Comparison of ENCODE assay signal across 21 cellular contexts in genomic region chr14:59566281-59566680, GRCh38. TPM values are rescaled to one million over a fixed set of nuclear protein-coding genes. Genes with fewer than 3 reads are reported as not detected.
A peak's percentile ranks its signal among the peaks of the same experiment; 100 is the strongest.
DNase-seq lines count a peak whose midpoint lies in the region; ATAC-seq, FAIRE-seq and TF ChIP-seq lines count a peak whose summit lies in the region.
"Had no signal": no experiment of that assay in that cellular context is flagged by ENCODE, and none has a peak within 500 bp of the region (broad histone marks: within the 10 kb centered on the region; RNA-seq: fewer than 3 reads in every experiment).

No MANE protein-coding gene starts in this region.

- no peak overlapping the region for H2BK120ac ChIP-seq in H9 (ENCODE audit: low read depth, low read length, poor library complexity, severe bottlenecking)
- H2BK120ac ChIP-seq in H1 (replicated peaks; ENCODE audit: low read depth, low read length) = no peak overlapping the region

- H2BK20ac ChIP-seq in H9 (ENCODE audit: low read depth, low read length, poor library complexity, severe bottlenecking) (no peak overlapping the region), H1 (ENCODE audit: low read length) (no peak overlapping the region)

- no peak overlapping the region for H3K4me3 Mint-ChIP-seq in H9
- H3K4me3 Mint-ChIP-seq: CD8-positive, alpha-beta T cell; T-cell had no signal

- H3K9ac ChIP-seq in H9 (ENCODE audit: extremely low read depth, insufficient read length, low read length) (no peak overlapping the region), HUES6 (ENCODE audit: low read length) (peak overlapping the region; percentile 13), H1 (replicated peaks in 1 of 4; ENCODE audit: extremely low read depth in 1 of 4, low read depth in 3 of 4, low read length in 3 of 4) (no peak overlapping the region)
- H3K9ac ChIP-seq: BLaER1 treated with 17β-estradiol and CSF1 and Interleukin-3, amounts not matched to agents 10 nM and 100 nM; KMS-11 had no signal

- POLR2A ChIA-PET in H1 (lab: Charles Lee; ENCODE audit: partially characterized antibody) = interaction anchor here (1.1 kb wide), 1 partner anchor 8 kb away, joined by 3 read pairs; no protein-coding TSS in a partner anchor

- H3K4me3 ChIP-seq in HUES6 (ENCODE audit: low read depth, low read length) = no peak overlapping the region
- H3K4me3 ChIP-seq in H1 (ENCODE audit: extremely low read depth in 1 of 4, insufficient read depth in 2 of 4, low read depth in 3 of 4, low read length in 4 of 4) = no peak overlapping the region
- no peak overlapping the region for H3K4me3 ChIP-seq in small intestine (ENCODE audit: low read depth in 1 of 2, low read length in 2 of 2)
- H3K4me3 ChIP-seq: BLaER1 treated with 17β-estradiol and CSF1 and Interleukin-3, amounts not matched to agents 10 nM and 100 nM had no signal

- H3K9me3 Mint-ChIP-seq in H9 = peaks cover 0 to 2% of the 10 kb centered on the region in 2 experiments; a peak in 1 of 5 replicates
- H3K9me3 Mint-ChIP-seq: CD8-positive, alpha-beta T cell; T-cell had no signal

- TF ChIP-seq RAD21 in H1 (IDR thresholded peaks at IDR 0.05 in 1 of 2, conservative IDR thresholded peaks at IDR 0.05 in 1 of 2; ENCODE audit: low read depth in 2 of 2, low read length in 2 of 2) = no peak

- no peak for TF ChIP-seq EP300 in H1 (IDR thresholded peaks at IDR 0.05; ENCODE audit: borderline replicate concordance in 1 of 2, low read depth in 2 of 2, low read length in 2 of 2)

- H4K91ac ChIP-seq in H9 (ENCODE audit: insufficient read length, low read depth, low read length) = no peak overlapping the region
- no peak overlapping the region for H4K91ac ChIP-seq in H1 (replicated peaks; ENCODE audit: insufficient read length, low read length)

- H4K8ac ChIP-seq in H9 (replicated peaks; ENCODE audit: insufficient read length, low read depth, low read length) = no peak overlapping the region
- H4K8ac ChIP-seq in H1 (ENCODE audit: extremely low read depth, insufficient read depth, low read length) = no peak overlapping the region

- H3T11ph ChIP-seq in H9 (ENCODE audit: low read length) = no peak overlapping the region

- TF ChIP-seq CTCF in H9 (conservative IDR thresholded peaks at IDR 0.05) = no peak
- no peak for TF ChIP-seq CTCF in H1 (IDR thresholded peaks at IDR 0.05; ENCODE audit: control extremely low read depth in 1 of 3, insufficient read depth in 1 of 3, low read depth in 1 of 3, low read length in 3 of 3)

- no peak overlapping the region for H2BK5ac ChIP-seq in H9 (ENCODE audit: insufficient read length, low read length)
- H2BK5ac ChIP-seq in H1 (ENCODE audit: low read depth, low read length) = no peak overlapping the region

- no peaks in the 10 kb centered on the region for H3K23me2 ChIP-seq in H9 (ENCODE audit: insufficient read length, low read depth, low read length, poor library complexity, severe bottlenecking)
- H3K23me2 ChIP-seq in H1 (ENCODE audit: low read depth, low read length) = no peaks in the 10 kb centered on the region

- H3K4me2 ChIP-seq in H9 (ENCODE audit: insufficient read depth, insufficient read length, low read length) (no peak overlapping the region), H1 (ENCODE audit: insufficient read depth in 1 of 2, low read depth in 2 of 2, low read length in 2 of 2) (peak overlapping the region; percentile 9 to 46; a peak in 2 of 4 replicates)
- H3K4me2 ChIP-seq: BLaER1 treated with 17β-estradiol and CSF1 and Interleukin-3, amounts not matched to agents 10 nM and 100 nM; KMS-11 had no signal

- no peaks in the 10 kb centered on the region for H3K79me1 ChIP-seq in H9 (ENCODE audit: insufficient read depth, low read depth, low read length, poor library complexity, severe bottlenecking)
- no peaks in the 10 kb centered on the region for H3K79me1 ChIP-seq in H1 (ENCODE audit: low read depth, low read length)

- no peak overlapping the region for H3K27ac ChIP-seq in H9 (ENCODE audit: insufficient read length, low read depth, low read length)
- 0 out of 2 replicates have a peak overlapping the region, but pooled peaks have one; percentile 17 for H3K27ac ChIP-seq in HUES6 (ENCODE audit: low read depth, low read length)
- no peak overlapping the region for H3K27ac ChIP-seq in H1 (ENCODE audit: low read depth, low read length)
- no peak overlapping the region for H3K27ac ChIP-seq in small intestine (ENCODE audit: low read depth in 1 of 2, low read length in 1 of 2)
- H3K27ac ChIP-seq: BLaER1 treated with 17β-estradiol and CSF1 and Interleukin-3, amounts not matched to agents 10 nM and 100 nM; KMS-11 had no signal

- ATAC-seq in GM19395 (IDR thresholded peaks at IDR 0.05; ENCODE audit: unreplicated experiment) = no peak
- ATAC-seq: CD8-positive, alpha-beta T cell; SK-N-SH treated with all-trans-retinoic acid at 6 μM for 48 hours; T-cell had no signal

- H2AK5ac ChIP-seq in H9 (ENCODE audit: insufficient read length, low read length) = no peak overlapping the region
- no peak overlapping the region for H2AK5ac ChIP-seq in H1 (ENCODE audit: low read depth, low read length)

- H3K4ac ChIP-seq in H9 (ENCODE audit: low read depth, low read length) (no peak overlapping the region), H1 (replicated peaks; ENCODE audit: insufficient read length, low read depth, low read length) (no peak overlapping the region)

- no peak overlapping the region for H4K5ac ChIP-seq in H9 (ENCODE audit: insufficient read length, low read depth, low read length)
- H4K5ac ChIP-seq in H1 (ENCODE audit: insufficient read length, low read depth, low read length) = no peak overlapping the region

- H4K20me1 ChIP-seq in H9 (ENCODE audit: control insufficient read depth, insufficient read depth, insufficient read length) (no peaks in the 10 kb centered on the region), H1 (replicated peaks in 1 of 2; ENCODE audit: control insufficient read depth in 1 of 2, insufficient read depth in 2 of 2, low read length in 2 of 2) (no peaks in the 10 kb centered on the region)
- H4K20me1 ChIP-seq: BLaER1 treated with 17β-estradiol and CSF1 and Interleukin-3, amounts not matched to agents 10 nM and 100 nM had no signal

- peaks cover 32 to 34% of the 10 kb centered on the region in 2 experiments for H3K4me1 Mint-ChIP-seq in H9
- H3K4me1 Mint-ChIP-seq: T-cell had no signal

- no peak overlapping the region for H2BK15ac ChIP-seq in H9 (ENCODE audit: low read depth, low read length)
- H2BK15ac ChIP-seq in H1 (ENCODE audit: low read length) = no peak overlapping the region

- H3K27me3 ChIP-seq in H9 (ENCODE audit: insufficient read depth, low read length) (no peaks in the 10 kb centered on the region), HUES6 (ENCODE audit: control insufficient read depth, insufficient read depth, low read length) (no peaks in the 10 kb centered on the region), H1 (replicated peaks in 1 of 4; ENCODE audit: control insufficient read depth in 3 of 4, extremely low read depth in 1 of 4, insufficient read depth in 3 of 4, low read length in 3 of 4) (no peaks in the 10 kb centered on the region), small intestine (ENCODE audit: control insufficient read depth in 2 of 2, insufficient read depth in 2 of 2, low read length in 2 of 2) (no peaks in the 10 kb centered on the region)
- H3K27me3 ChIP-seq: BLaER1 treated with 17β-estradiol and CSF1 and Interleukin-3, amounts not matched to agents 10 nM and 100 nM had no signal

- H2AFZ ChIP-seq in H9 (ENCODE audit: low read length) = no peak overlapping the region
- H2AFZ ChIP-seq in H1 (ENCODE audit: low read length) = no peak overlapping the region

- no peaks in the 10 kb centered on the region for H3K36me3 ChIP-seq in HUES6 (ENCODE audit: control insufficient read depth, insufficient read depth, low read length)
- no peaks in the 10 kb centered on the region for H3K36me3 ChIP-seq in H1 (ENCODE audit: control insufficient read depth in 2 of 4, insufficient read depth in 4 of 4, low read length in 3 of 4)
- no peaks in the 10 kb centered on the region for H3K36me3 ChIP-seq in small intestine (ENCODE audit: control insufficient read depth in 2 of 2, insufficient read depth in 2 of 2, low read length in 2 of 2)
- H3K36me3 ChIP-seq: BLaER1 treated with 17β-estradiol and CSF1 and Interleukin-3, amounts not matched to agents 10 nM and 100 nM had no signal

- TF ChIP-seq POLR2A in H1 (IDR thresholded peaks at IDR 0.05; ENCODE audit: control extremely low read depth in 1 of 2, low read depth in 2 of 2, low read length in 2 of 2) = no peak

- no CpG with 5 or more reads among the region's 1 CpG for WGBS in H9 (ENCODE audit: extremely low coverage, insufficient read length, low lambda C conversion rate)
- WGBS in H1 (ENCODE audit: extremely low coverage in 1 of 2, insufficient coverage in 1 of 2, insufficient read length in 1 of 2, insufficient replicate concordance in 2 of 2, low coverage in 1 of 2, low lambda C conversion rate in 2 of 2, missing lambda C conversion rate in 1 of 2), 2 experiments = 53% methylated on average over 1 of the region's 1 CpG; no CpG with 5 or more reads in 1 of the 2 experiments
- 0 to 30% (median 17%) methylated on average over 1 of the region's 1 CpG for WGBS in small intestine, 3 donors

- no peaks in the 10 kb centered on the region for H3K36me3 Mint-ChIP-seq in H9 (ENCODE audit: insufficient read depth in 1 of 3, low read depth in 3 of 3)
- H3K36me3 Mint-ChIP-seq: CD8-positive, alpha-beta T cell; T-cell had no signal

- no peak for FAIRE-seq in H1 (lab: Jason Lieb, UNC)
- no peak for FAIRE-seq in small intestine (lab: Jason Lieb, UNC)
- FAIRE-seq: D721Med had no signal

- H3K27ac Mint-ChIP-seq in H9 = peak overlapping the region in 2 of 3 experiments; percentile 9 to 81; a peak in 1 of 7 replicates
- H3K27ac Mint-ChIP-seq: CD8-positive, alpha-beta T cell; T-cell had no signal

- H3K56ac ChIP-seq in H9 (ENCODE audit: insufficient read length, low read depth, low read length) = no peak overlapping the region
- H3K56ac ChIP-seq in H1 (replicated peaks; ENCODE audit: insufficient read length, low read depth, low read length) = no peak overlapping the region

- CTCF ChIA-PET in H1 (lab: Charles Lee; ENCODE audit: partially characterized antibody) = interaction anchor here (0.7 to 18.8 kb wide), 6 partner anchors 11 to 331 kb away, joined by 3 to 462 read pairs (median 4); partner anchors contain the start of genes CCDC175, JKAMP and L3HYPDH

- H3K23ac ChIP-seq in H9 (ENCODE audit: insufficient read length, low read depth, low read length) = no peak overlapping the region
- H3K23ac ChIP-seq in H1 (ENCODE audit: insufficient read length) = no peak overlapping the region

- H3K4me1 ChIP-seq in H9 (ENCODE audit: insufficient read depth, low read length) (peaks cover 2% of the 10 kb centered on the region; the same call in 1 of the 2 replicates), HUES6 (ENCODE audit: control insufficient read depth, insufficient read depth, low read length) (peaks cover 20% of the 10 kb centered on the region), H1 (replicated peaks in 1 of 4; ENCODE audit: control insufficient read depth in 3 of 4, insufficient read depth in 4 of 4, low read length in 3 of 4) (peaks cover 0 to 20% (median 8%) of the 10 kb centered on the region in 4 experiments; a peak in 3 of 7 replicates), small intestine (ENCODE audit: control insufficient read depth in 2 of 2, insufficient read depth in 1 of 2, low read depth in 1 of 2, low read length in 1 of 2) (no peaks in the 10 kb centered on the region)
- H3K4me1 ChIP-seq: BLaER1 treated with 17β-estradiol and CSF1 and Interleukin-3, amounts not matched to agents 10 nM and 100 nM had no signal

- H3K9me3 ChIP-seq in H9 (ENCODE audit: control insufficient read depth, low read depth, low read length) = no peaks in the 10 kb centered on the region
- no peaks in the 10 kb centered on the region for H3K9me3 ChIP-seq in HUES6 (ENCODE audit: control insufficient read depth, insufficient read depth, low read depth, low read length)
- H3K9me3 ChIP-seq in H1 (ENCODE audit: insufficient read depth in 2 of 2, low read depth in 1 of 2, low read length in 1 of 2) = no peaks in the 10 kb centered on the region
- H3K9me3 ChIP-seq in small intestine (ENCODE audit: control insufficient read depth, low read depth) = no peaks in the 10 kb centered on the region
- H3K9me3 ChIP-seq: BLaER1 treated with 17β-estradiol and CSF1 and Interleukin-3, amounts not matched to agents 10 nM and 100 nM had no signal

- H3K79me2 ChIP-seq in H9 (ENCODE audit: insufficient read depth, low read length) (no peaks in the 10 kb centered on the region), H1 (ENCODE audit: control insufficient read depth in 1 of 2, insufficient read depth in 2 of 2, low read length in 2 of 2) (no peaks in the 10 kb centered on the region)

- no peak overlapping the region for H3K18ac ChIP-seq in H9 (ENCODE audit: insufficient read length, low read depth, low read length)
- H3K18ac ChIP-seq in H1 (ENCODE audit: extremely low read depth, low read length) = no peak overlapping the region

- no peak overlapping the region for H3K14ac ChIP-seq in H9 (ENCODE audit: insufficient read depth, low read length)
- no peak overlapping the region for H3K14ac ChIP-seq in H1 (ENCODE audit: insufficient read length)

- H2BK12ac ChIP-seq in H9 (ENCODE audit: insufficient read length, low read depth, low read length) (no peak overlapping the region), H1 (ENCODE audit: low read depth, low read length) (no peak overlapping the region)

- peaks cover 5% of the 10 kb centered on the region; the same call in 1 of the 2 replicates for H3K27me3 Mint-ChIP-seq in H9 (ENCODE audit: low read depth)

- DNase-seq in H9 (no peak), H1 (ENCODE audit: low read depth in 1 of 2, low spot score in 2 of 2) (no peak), small intestine (peak; percentile 61), T-helper 9 cell (no peak), middle frontal gyrus (ENCODE audit: extremely low spot score, low spot score) (no peak)
- DNase-seq: CD8-positive, alpha-beta T cell; HCEC 1CT; NCI-H1417 treated with DMSO at 0.1 percent for 48 hours; NCI-H2029; NCI-H748 treated with DMSO at 0.1 percent for 48 hours; OCI-M1; SHP77; T-cell had no signal

RNA-seq across cellular contexts. Expression of gene CCDC175, which starts 10.3 kb away (rescaled TPM):
- 0.09 TPM in 1 of 2 replicates, not detected in the other for total RNA-seq in H9 (2021)
- total RNA-seq in H1 (2021; fragmentation: NEBNext Ultra II Directional; extraction: Animal tissue kit (Norgen Biotek cat#: 25700)) = 0.19 TPM in 1 of 2 replicates, not detected in the other
- polyA plus RNA-seq in H1 (2011; rRNA removed) = not detected in 2 replicates
- 0.04 TPM for polyA plus RNA-seq in H1 (2011; cell fraction: cytosol; rRNA removed)
- polyA plus RNA-seq in H1 (2011; cell fraction: nucleus; rRNA removed) = 0.06 TPM
- polyA plus RNA-seq in H1 (2012, experiment 1 of 2) = not detected in 4 replicates
- not detected for polyA plus RNA-seq in H1 (2012, experiment 2 of 2)
- polyA plus RNA-seq in H1 (2013, experiment 1 of 2) = 0.08 TPM
- 0.22 TPM for polyA plus RNA-seq in H1 (2013, experiment 2 of 2)
- not detected in 2 replicates for polyA minus RNA-seq in H1 (2011; rRNA and poly(A)+ RNA removed)
- polyA minus RNA-seq in H1 (2011; cell fraction: cytosol; rRNA and poly(A)+ RNA removed) = not detected
- polyA minus RNA-seq in H1 (2011; cell fraction: nucleus; rRNA and poly(A)+ RNA removed) = not detected
- not detected for polyA plus RNA-seq in small intestine
- total RNA-seq: CD8-positive, alpha-beta T cell; M059J; RPMI7951; T-cell had no signal
